In genomic region chr15:40937762-40938529, GRCh38 we compare ENCODE assay signal across 10 cellular contexts. TPM values are rescaled to one million over a fixed set of nuclear protein-coding genes. Genes with fewer than 3 reads are reported as not detected.
DNase-seq lines count a peak whose midpoint lies in the region; ATAC-seq and TF ChIP-seq lines count a peak whose summit lies in the region.
"Had no signal": no experiment of that assay in that cellular context is flagged by ENCODE, and none has a peak within 500 bp of the region (broad histone marks: within the 10 kb centered on the region; RNA-seq: fewer than 3 reads in every experiment).

No MANE protein-coding gene starts in this region.

- TF ChIP-seq CTCF in RWPE2 (IDR thresholded peaks at IDR 0.05; ENCODE audit: poor library complexity, severe bottlenecking) (peak; percentile 82), heart left ventricle (IDR thresholded peaks at IDR 0.05) (peak in 11 of 12 donors; percentile 16 to 50 (median 32)), upper lobe of right lung (IDR thresholded peaks at IDR 0.05) (peak; percentile 41), spleen (IDR thresholded peaks at IDR 0.05 in 8 of 11, conservative IDR thresholded peaks at IDR 0.05 in 3 of 11) (peak in 4 of 11 experiments; percentile 5 to 43 (median 26)), coronary artery (IDR thresholded peaks at IDR 0.05) (no peak)

- WGBS in heart left ventricle, 4 donors: 50 to 65% (median 58%) methylated on average over 17 to 19 of the region's 19 CpGs
- WGBS in aorta, 2 donors: 64 to 66% methylated on average over 19 of the region's 19 CpGs
- WGBS in spleen, 5 donors: 77 to 89% (median 80%) methylated on average over 16 to 19 of the region's 19 CpGs

- ATAC-seq in RWPE2 (ENCODE audit: low read depth) (peak; percentile 64), heart left ventricle (peak in 3 of 4 donors; percentile 2 to 33 (median 14)), upper lobe of right lung (no peak), aorta (ENCODE audit: low FRiP score) (no peak)

- no peaks in the 10 kb centered on the region for H3K27me3 ChIP-seq in RWPE2 (ENCODE audit: insufficient read depth, poor library complexity, severe bottlenecking)
- H3K27me3 ChIP-seq in heart left ventricle: peaks cover 0 to under 1% (median 0%) of the 10 kb centered on the region in 9 donors
- H3K27me3 ChIP-seq in upper lobe of right lung: no peaks in the 10 kb centered on the region
- H3K27me3 ChIP-seq in aorta (ENCODE audit: control insufficient read depth in 1 of 2, insufficient read depth in 2 of 2, low read length in 1 of 2): no peaks in the 10 kb centered on the region
- no peaks in the 10 kb centered on the region for H3K27me3 ChIP-seq in spleen (replicated peaks in 1 of 7)

- no peaks in the 10 kb centered on the region for H3K4me1 ChIP-seq in RWPE2 (ENCODE audit: insufficient read depth, poor library complexity, severe bottlenecking)
- peaks cover 7 to 86% (median 56%) of the 10 kb centered on the region in 12 donors for H3K4me1 ChIP-seq in heart left ventricle
- H3K4me1 ChIP-seq in upper lobe of right lung: peaks cover 36% of the 10 kb centered on the region
- H3K4me1 ChIP-seq in aorta (ENCODE audit: control insufficient read depth in 1 of 2, insufficient read depth in 2 of 2, low read length in 2 of 2): no peaks in the 10 kb centered on the region
- peaks cover 26 to 94% (median 66%) of the 10 kb centered on the region in 6 donors for H3K4me1 ChIP-seq in spleen

- peak in 4 of 6 experiments; percentile 8 to 49 (median 36) for DNase-seq in stimulated activated naive CD4-positive, alpha-beta T cell (lab: John Stamatoyannopoulos, UW)
- DNase-seq in stimulated activated naive CD4-positive, alpha-beta T cell treated with Interleukin-2 at 50 U/mL for 16 hours (lab: John Stamatoyannopoulos, UW): no peak
- DNase-seq in RWPE2 (ENCODE audit: low spot score) (no peak), heart left ventricle (peak in 2 of 5 donors; percentile 38 to 60), upper lobe of right lung (no peak), aorta (no peak), spleen (no peak), coronary artery (ENCODE audit: low spot score) (no peak)

- no peak overlapping the region for H3K4me3 ChIP-seq in RWPE2 (ENCODE audit: severe bottlenecking)
- peak overlapping the region in 9 of 12 donors; percentile 1 to 85 (median 56) for H3K4me3 ChIP-seq in heart left ventricle
- H3K4me3 ChIP-seq in upper lobe of right lung: peak overlapping the region; percentile 63
- H3K4me3 ChIP-seq in aorta (ENCODE audit: low read length in 2 of 2): no peak overlapping the region
- peak overlapping the region in 1 of 8 donors; percentile 15 for H3K4me3 ChIP-seq in spleen
- no peak overlapping the region for H3K4me3 ChIP-seq in coronary artery

- H3K36me3 ChIP-seq in RWPE2 (ENCODE audit: low read depth) (no peaks in the 10 kb centered on the region), heart left ventricle (peaks cover 0 to 59% (median 11%) of the 10 kb centered on the region in 9 donors), upper lobe of right lung (no peaks in the 10 kb centered on the region), aorta (ENCODE audit: control insufficient read depth in 1 of 2, insufficient read depth in 2 of 2, low read length in 1 of 2) (no peaks in the 10 kb centered on the region), spleen (peaks cover 0 to 29% (median 3%) of the 10 kb centered on the region in 6 donors)

- intact Hi-C loops in heart left ventricle (cut with DNase I) (no loop called here), upper lobe of right lung (cut with DNase I) (no loop called here), aorta (cut with DNase I) (no loop called here), spleen (cut with DNase I; ENCODE audit: low total_unique reads) (no loop called here)

- TF ChIP-seq POLR2A in heart left ventricle (IDR thresholded peaks at IDR 0.05): no peak
- no peak for TF ChIP-seq POLR2A in spleen (IDR thresholded peaks at IDR 0.05)

- H3K9me3 ChIP-seq in RWPE2 (ENCODE audit: severe bottlenecking): no peaks in the 10 kb centered on the region
- H3K9me3 ChIP-seq in heart left ventricle: no peaks in the 10 kb centered on the region
- H3K9me3 ChIP-seq in upper lobe of right lung: no peaks in the 10 kb centered on the region
- no peaks in the 10 kb centered on the region for H3K9me3 ChIP-seq in aorta (ENCODE audit: control insufficient read depth, low read length)
- no peaks in the 10 kb centered on the region for H3K9me3 ChIP-seq in spleen

- no peak overlapping the region for H3K27ac ChIP-seq in RWPE2 (ENCODE audit: poor library complexity, severe bottlenecking)
- H3K27ac ChIP-seq in heart left ventricle: peak overlapping the region; percentile 47 to 96 (median 71)
- H3K27ac ChIP-seq in upper lobe of right lung: no peak overlapping the region
- no peak overlapping the region for H3K27ac ChIP-seq in aorta (ENCODE audit: low read depth in 1 of 2, low read length in 2 of 2)
- H3K27ac ChIP-seq in spleen: peak overlapping the region in 3 of 8 donors; percentile 88 to 93 (median 91)
- H3K27ac ChIP-seq in coronary artery: peak overlapping the region in 1 of 2 donors; percentile 69

RNA-seq across cellular contexts. Expression of gene DLL4, which starts 8.8 kb away (rescaled TPM):
- total RNA-seq in heart left ventricle: 10 to 100 TPM in 6 of 9 donors, 1 to 10 TPM in 3; 4.7 to 20.8 (median 13.5) TPM
- 10 to 100 TPM in 1 of 2 donors, 1 to 10 TPM in 1; 6.8 to 11.1 TPM for polyA plus RNA-seq in heart left ventricle
- total RNA-seq in upper lobe of right lung: 22.0 TPM
- total RNA-seq in aorta: 10 to 100 TPM in 1 of 2 donors, 1 to 10 TPM in 1; 9.7 to 28.4 TPM
- under 1 TPM; 0.20 to 0.38 TPM for polyA plus RNA-seq in aorta
- 10 to 100 TPM in 5 of 7 donors, 1 to 10 TPM in 2; 7.6 to 26.3 (median 11.0) TPM for total RNA-seq in spleen
- 1 to 10 TPM; 1.2 to 5.0 (median 2.3) TPM for polyA plus RNA-seq in spleen
- total RNA-seq: mononuclear cell had no signal
- polyA plus RNA-seq: IgD-negative memory B cell had no signal

RNA-seq across cellular contexts. Expression of gene CHAC1, which starts 15.3 kb away (rescaled TPM):
- total RNA-seq in heart left ventricle: 1 to 10 TPM in 6 of 9 donors, under 1 TPM in 3; 0.72 to 5.3 (median 1.8) TPM
- 1 to 10 TPM; 2.4 to 6.1 TPM for polyA plus RNA-seq in heart left ventricle
- 4.4 TPM for total RNA-seq in upper lobe of right lung
- total RNA-seq in aorta: 1 to 10 TPM; 2.1 to 5.3 TPM
- 1 to 10 TPM; 1.2 to 4.5 TPM for polyA plus RNA-seq in aorta
- 1 to 10 TPM in 6 of 7 donors, under 1 TPM in 1; 0.92 to 5.5 (median 1.7) TPM for total RNA-seq in spleen
- 1 to 10 TPM in 2 of 3 donors, under 1 TPM in 1; 0.39 to 1.5 (median 1.1) TPM for polyA plus RNA-seq in spleen

RNA-seq across cellular contexts. Expression of gene VPS18, which starts 43.7 kb away (rescaled TPM):
- 10 to 100 TPM; 18.0 to 29.2 (median 23.1) TPM for total RNA-seq in heart left ventricle
- 10 to 100 TPM; 14.7 to 21.3 TPM for polyA plus RNA-seq in heart left ventricle
- total RNA-seq in upper lobe of right lung: 24.5 TPM
- total RNA-seq in aorta: 10 to 100 TPM; 18.6 to 22.5 TPM
- 10 to 100 TPM in 1 of 2 donors, 1 to 10 TPM in 1; 5.5 to 10.3 TPM for polyA plus RNA-seq in aorta
- 10 to 100 TPM; 18.6 to 29.1 (median 25.3) TPM for total RNA-seq in spleen
- 10 to 100 TPM in 1 of 3 donors, 1 to 10 TPM in 2; 7.2 to 15.8 (median 7.4) TPM for polyA plus RNA-seq in spleen

Comparison
In these comparisons a context has a peak if more than half of its experiments do, and no peak if none do; other contexts are left out.
1. DNase-seq: peak in stimulated activated naive CD4-positive, alpha-beta T cell (4 of 6); none in stimulated activated naive CD4-positive, alpha-beta T cell treated with Interleukin-2 at 50 U/mL for 16 hours (single experiment), RWPE2 (single experiment), upper lobe of right lung (single experiment), aorta (0 of 2), spleen (single experiment) and coronary artery (single experiment).
2. ATAC-seq: peak in RWPE2 (single experiment) and heart left ventricle (3 of 4); none in upper lobe of right lung (single experiment) and aorta (single experiment).
3. H3K27ac ChIP-seq: peak in heart left ventricle (12 of 12); none in RWPE2 (single experiment), upper lobe of right lung (single experiment) and aorta (0 of 2).
4. H3K4me3 ChIP-seq: peak in heart left ventricle (9 of 12) and upper lobe of right lung (single experiment); none in RWPE2 (single experiment), aorta (0 of 2) and coronary artery (single experiment).